In the genomic region with DNA sequence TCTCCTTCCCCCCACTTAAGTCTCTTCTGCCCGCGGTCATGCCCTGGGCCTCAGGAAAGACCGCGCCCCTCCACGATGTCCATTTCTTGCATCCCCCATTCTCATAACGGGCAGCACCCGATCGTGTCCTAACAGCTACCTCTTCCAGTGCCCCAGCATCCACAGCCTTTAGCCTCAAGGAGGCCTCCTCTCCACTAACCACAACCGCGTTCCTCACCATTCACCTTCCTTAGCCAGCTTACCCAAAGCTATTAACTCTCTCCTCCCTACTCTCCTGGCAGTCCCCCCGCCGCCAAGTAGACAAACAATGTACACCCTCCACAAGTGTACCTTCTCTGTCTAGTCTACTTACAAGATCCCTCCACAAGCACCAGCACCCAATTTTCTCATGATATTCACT, we compare ENCODE assay signal across 8 cellular contexts. TPM values are rescaled to one million over a fixed set of nuclear protein-coding genes. Genes with fewer than 3 reads are reported as not detected.
DNase-seq lines count a peak whose midpoint lies in the region; ATAC-seq and TF ChIP-seq lines count a peak whose summit lies in the region.

No MANE protein-coding gene starts in this region.

- peak overlapping the region; percentile 70 for H3K4me3 ChIP-seq in psoas muscle

- peaks cover 10% of the 10 kb centered on the region for H3K4me1 Mint-ChIP-seq in activated CD4-positive, alpha-beta T cell treated with anti-CD3 and anti-CD28 coated beads for 36 hours
- H3K4me1 Mint-ChIP-seq in glutamatergic neuron (ENCODE audit: low read depth, unreplicated experiment) = no peaks in the 10 kb centered on the region

- no peaks in the 10 kb centered on the region for H3K27me3 Mint-ChIP-seq in activated CD4-positive, alpha-beta T cell treated with anti-CD3 and anti-CD28 coated beads for 36 hours
- H3K27me3 Mint-ChIP-seq in glutamatergic neuron (ENCODE audit: unreplicated experiment) = no peaks in the 10 kb centered on the region

- H3K9me3 ChIP-seq in psoas muscle = no peaks in the 10 kb centered on the region

- WGBS in psoas muscle, 3 donors = 14 to 56% (median 14%) methylated on average over 10 to 12 of the region's 12 CpGs

- no peak for ATAC-seq in activated CD4-positive, alpha-beta T cell treated with anti-CD3 and anti-CD28 coated beads for 36 hours
- no peak for ATAC-seq in psoas muscle
- no peak for ATAC-seq in HG02588 (IDR thresholded peaks at IDR 0.05; ENCODE audit: unreplicated experiment)

- peak overlapping the region; percentile 89 for H3K27ac Mint-ChIP-seq in activated CD4-positive, alpha-beta T cell treated with anti-CD3 and anti-CD28 coated beads for 36 hours
- H3K27ac Mint-ChIP-seq in glutamatergic neuron (ENCODE audit: unreplicated experiment) = peak overlapping the region; percentile 79

- H3K36me3 ChIP-seq in psoas muscle (ENCODE audit: insufficient read depth in 1 of 2, low read depth in 1 of 2) = peaks cover 0 to 3% of the 10 kb centered on the region in 2 donors

- DNase-seq in activated CD4-positive, alpha-beta T cell treated with anti-CD3 and anti-CD28 coated beads for 36 hours = peak; percentile 7
- DNase-seq in activated CD4-positive, alpha-beta T cell treated with anti-CD3 and anti-CD28 coated beads, Interleukin-2, amount 50 U/mL, for 4 hours = no peak
- peak; percentile 0 for DNase-seq in activated CD4-positive, alpha-beta T cell treated with anti-CD3 and anti-CD28 coated beads, Interleukin-2, amount 50 U/mL, for 1 hour
- DNase-seq in glutamatergic neuron (no peak), psoas muscle (no peak), NCI-H2171 treated with DMSO at 0.1 percent for 48 hours (lab: John Stamatoyannopoulos, UW) (no peak), GM20000 (ENCODE audit: low spot score) (no peak)

- peaks cover 0 to 12% (median 2%) of the 10 kb centered on the region in 3 donors for H3K27me3 ChIP-seq in psoas muscle (ENCODE audit: insufficient read depth in 3 of 3, low read length in 2 of 3)

- POLR2A ChIA-PET in activated CD4-positive, alpha-beta T cell treated with anti-CD3 and anti-CD28 coated beads for 36 hours (lab: Charles Lee) = no interaction called here

- no peaks in the 10 kb centered on the region for H3K9me3 Mint-ChIP-seq in activated CD4-positive, alpha-beta T cell treated with anti-CD3 and anti-CD28 coated beads for 36 hours (ENCODE audit: low read depth)
- H3K9me3 Mint-ChIP-seq in glutamatergic neuron (ENCODE audit: unreplicated experiment) = peaks cover 8% of the 10 kb centered on the region

- intact Hi-C loops in activated CD4-positive, alpha-beta T cell treated with anti-CD3 and anti-CD28 coated beads for 36 hours (cut with DNase I, micrococcal nuclease) = loop anchor here (1.0 to 10.0 kb wide), 12 partner anchors 104 to 1477 kb away; a partner anchor contains a TSS
- intact Hi-C loops in psoas muscle (cut with DNase I) = no loop called here

- H3K36me3 Mint-ChIP-seq in activated CD4-positive, alpha-beta T cell treated with anti-CD3 and anti-CD28 coated beads for 36 hours (ENCODE audit: low read depth) = peaks cover 2% of the 10 kb centered on the region
- H3K36me3 Mint-ChIP-seq in glutamatergic neuron (ENCODE audit: unreplicated experiment) = no peaks in the 10 kb centered on the region

- peak overlapping the region; percentile 79 for H3K4me3 Mint-ChIP-seq in activated CD4-positive, alpha-beta T cell treated with anti-CD3 and anti-CD28 coated beads for 36 hours
- peak overlapping the region; percentile 94 for H3K4me3 Mint-ChIP-seq in glutamatergic neuron (ENCODE audit: unreplicated experiment)

- peak overlapping the region; percentile 88 for H3K27ac ChIP-seq in psoas muscle

- H3K4me1 ChIP-seq in psoas muscle = no peaks in the 10 kb centered on the region

- TF ChIP-seq CTCF in glutamatergic neuron (IDR thresholded peaks at IDR 0.05; ENCODE audit: partially characterized antibody, unreplicated experiment) = no peak
- TF ChIP-seq CTCF in psoas muscle (IDR thresholded peaks at IDR 0.05) = no peak
- no peak for TF ChIP-seq CTCF in GM20000 (IDR thresholded peaks at IDR 0.05; ENCODE audit: extremely low read depth, missing control alignments)

- CTCF ChIA-PET in activated CD4-positive, alpha-beta T cell treated with anti-CD3 and anti-CD28 coated beads for 36 hours (lab: Charles Lee) = interaction anchor here (0.8 kb wide), 1 partner anchor 523 kb away, joined by 3 read pairs; no protein-coding TSS in a partner anchor

RNA-seq across cellular contexts. Expression of a gene that starts 58.6 kb away (rescaled TPM):
- under 1 TPM in 1 of 2 experiments, not detected in 1; 0.49 TPM for total RNA-seq in activated CD4-positive, alpha-beta T cell treated with anti-CD3 and anti-CD28 coated beads for 36 hours
- not detected for total RNA-seq in glutamatergic neuron (ENCODE audit: unreplicated experiment)
- total RNA-seq in psoas muscle = not detected
- not detected for polyA plus RNA-seq in psoas muscle

Comparison
In these comparisons a context has a peak if more than half of its experiments do, and no peak if none do; other contexts are left out.
1. DNase-seq: peak in activated CD4-positive, alpha-beta T cell treated with anti-CD3 and anti-CD28 coated beads for 36 hours (single experiment) and activated CD4-positive, alpha-beta T cell treated with anti-CD3 and anti-CD28 coated beads, Interleukin-2, amount 50 U/mL, for 1 hour (single experiment); none in activated CD4-positive, alpha-beta T cell treated with anti-CD3 and anti-CD28 coated beads, Interleukin-2, amount 50 U/mL, for 4 hours (0 of 2), glutamatergic neuron (single experiment), psoas muscle (0 of 2), NCI-H2171 treated with DMSO at 0.1 percent for 48 hours (single experiment) and GM20000 (single experiment).
2. intact Hi-C loops: an anchor here in activated CD4-positive, alpha-beta T cell treated with anti-CD3 and anti-CD28 coated beads for 36 hours (1.0 to 10.0 kb wide); none called in psoas muscle.